Comparison of ENCODE assay signal across 9 cellular contexts in genomic region chr19:58229255-58229639, GRCh38. TPM values are rescaled to one million over a fixed set of nuclear protein-coding genes. Genes with fewer than 3 reads are reported as not detected.
A peak's percentile ranks its signal among the peaks of the same experiment; 100 is the strongest.
DNase-seq lines count a peak whose midpoint lies in the region; ATAC-seq and TF ChIP-seq lines count a peak whose summit lies in the region.
"Had no signal": no experiment of that assay in that cellular context is flagged by ENCODE, and none has a peak within 500 bp of the region (broad histone marks: within the 10 kb centered on the region; RNA-seq: fewer than 3 reads in every experiment).

No MANE protein-coding gene starts in this region.

- in situ Hi-C loops in Caki2 (cut with HindIII; ENCODE audit: low pct_unique_long_range_greater_than_20kb, low sequenced_read_pairs) = loop anchor here (10.0 kb wide), 1 partner anchor 106 kb away; no protein-coding TSS in a partner anchor

- no peak overlapping the region for H3K23ac ChIP-seq in trophoblast cell (ENCODE audit: low read length)

- H3K79me1 ChIP-seq in trophoblast cell (ENCODE audit: low read length) = peaks cover 9% of the 10 kb centered on the region

- peaks cover 33% of the 10 kb centered on the region for H3K36me3 Mint-ChIP-seq in glutamatergic neuron (ENCODE audit: unreplicated experiment)

- peaks cover 9 to 11% of the 10 kb centered on the region in 2 experiments for H3K4me1 ChIP-seq in trophoblast cell (ENCODE audit: control insufficient read depth in 1 of 2, insufficient read depth in 2 of 2, low read length in 2 of 2)

- peak overlapping the region; percentile 81 for H3K4me2 ChIP-seq in trophoblast cell (ENCODE audit: low read length)

- H3K4me3 ChIP-seq in trophoblast cell (ENCODE audit: low read depth, low read length) = peak overlapping the region; percentile 89
- H3K4me3 ChIP-seq: SK-N-MC had no signal

- H2AFZ ChIP-seq in trophoblast cell (ENCODE audit: insufficient read depth, low read length, poor library complexity) = no peak overlapping the region

- no peak overlapping the region for H3K27ac ChIP-seq in trophoblast cell (ENCODE audit: low read depth, low read length)
- H3K27ac ChIP-seq: SK-N-MC had no signal

- peak overlapping the region; percentile 87 for H4K91ac ChIP-seq in trophoblast cell (ENCODE audit: low read depth, low read length)

- no peaks in the 10 kb centered on the region for H3K9me3 ChIP-seq in trophoblast cell (ENCODE audit: insufficient read depth, low read depth, low read length)

- no CpG with 5 or more reads among the region's 13 CpGs for WGBS in trophoblast cell (ENCODE audit: extremely low coverage, insufficient coverage, insufficient read length)

- H3K4me3 Mint-ChIP-seq in glutamatergic neuron (ENCODE audit: unreplicated experiment) = peak overlapping the region; percentile 93

- peaks cover 13% of the 10 kb centered on the region for H3K27me3 Mint-ChIP-seq in glutamatergic neuron (ENCODE audit: unreplicated experiment)

- no peak overlapping the region for H2BK12ac ChIP-seq in trophoblast cell (ENCODE audit: low read length)

- no peak for TF ChIP-seq CTCF in glutamatergic neuron (IDR thresholded peaks at IDR 0.05; ENCODE audit: partially characterized antibody, unreplicated experiment)

- no peak for ATAC-seq in GM18867 (IDR thresholded peaks at IDR 0.05; ENCODE audit: unreplicated experiment)
- no peak for ATAC-seq in GM18511 (IDR thresholded peaks at IDR 0.05; ENCODE audit: unreplicated experiment)

- H3K9me3 Mint-ChIP-seq in glutamatergic neuron (ENCODE audit: unreplicated experiment) = peaks cover 14% of the 10 kb centered on the region

- peak overlapping the region; percentile 99 for H4K8ac ChIP-seq in trophoblast cell (ENCODE audit: low read depth, low read length)

- no peak overlapping the region for H2BK120ac ChIP-seq in trophoblast cell (ENCODE audit: insufficient read depth, low read length, poor library complexity)

- no peak overlapping the region for H2BK5ac ChIP-seq in trophoblast cell (ENCODE audit: low read depth, low read length, poor library complexity)

- no peak overlapping the region for H3K18ac ChIP-seq in trophoblast cell (ENCODE audit: low read length)

- peaks cover 11% of the 10 kb centered on the region for H3K79me2 ChIP-seq in trophoblast cell (ENCODE audit: control insufficient read depth, insufficient read depth, low read length, poor library complexity)

- H3K14ac ChIP-seq in trophoblast cell (ENCODE audit: low read length) = peak overlapping the region; percentile 95

- no peaks in the 10 kb centered on the region for H3K27me3 ChIP-seq in trophoblast cell (ENCODE audit: insufficient read depth, low read length)

- H3K36me3 ChIP-seq in trophoblast cell (ENCODE audit: control insufficient read depth in 1 of 2, insufficient read depth in 2 of 2, low read length in 2 of 2) = peaks cover 27 to 31% of the 10 kb centered on the region in 2 experiments

- H4K12ac ChIP-seq in trophoblast cell (ENCODE audit: low read depth, low read length) = peak overlapping the region; percentile 10

- H3K27ac Mint-ChIP-seq in glutamatergic neuron (ENCODE audit: unreplicated experiment) = peak overlapping the region; percentile 18

- DNase-seq in Caki2 (ENCODE audit: low read depth) = peak; percentile 53
- DNase-seq in HuH-7.5 (ENCODE audit: low spot score) = peak; percentile 34
- peak; percentile 16 for DNase-seq in activated naive CD4-positive, alpha-beta T cell treated with Interleukin-2 at 50 U/mL for 16 hours
- peak; percentile 40 for DNase-seq in glutamatergic neuron
- no peak for DNase-seq in trophoblast cell
- no peak for DNase-seq in cerebellar nuclear complex (lab: John Stamatoyannopoulos, UW)

- peak overlapping the region; percentile 89 for H3K9ac ChIP-seq in trophoblast cell (ENCODE audit: low read length)

- H3K4ac ChIP-seq in trophoblast cell (ENCODE audit: low read depth, low read length) = peak overlapping the region; percentile 7

- H2AK5ac ChIP-seq in trophoblast cell (ENCODE audit: low read length) = peak overlapping the region; percentile 25

- H3K4me1 Mint-ChIP-seq in glutamatergic neuron (ENCODE audit: low read depth, unreplicated experiment) = peaks cover 8% of the 10 kb centered on the region

RNA-seq across cellular contexts. Expression of gene ZNF544, which starts 0.5 kb away (rescaled TPM):
- total RNA-seq in Caki2 (2014; rRNA removed; shearing (Covaris generic); ENCODE audit: low replicate concordance) = 61.6 and 105 TPM in 2 replicates
- 46.1 TPM for total RNA-seq in glutamatergic neuron (ENCODE audit: unreplicated experiment)
- 20.1 and 23.8 TPM in 2 replicates for polyA plus RNA-seq in trophoblast cell (2013)

RNA-seq across cellular contexts. Expression of gene ZNF274, which starts 46.4 kb away (rescaled TPM):
- 27.7 and 34.0 TPM in 2 replicates for total RNA-seq in Caki2 (2014; rRNA removed; shearing (Covaris generic); ENCODE audit: low replicate concordance)
- 42.7 TPM for total RNA-seq in glutamatergic neuron (ENCODE audit: unreplicated experiment)
- 16.9 and 18.6 TPM in 2 replicates for polyA plus RNA-seq in trophoblast cell (2013)

RNA-seq across cellular contexts. Expression of gene ZNF8, which starts 49.5 kb away (rescaled TPM):
- total RNA-seq in Caki2 (2014; rRNA removed; shearing (Covaris generic); ENCODE audit: low replicate concordance) = 3.0 and 4.9 TPM in 2 replicates
- 24.8 TPM for total RNA-seq in glutamatergic neuron (ENCODE audit: unreplicated experiment)
- polyA plus RNA-seq in trophoblast cell (2013) = 4.0 and 4.1 TPM in 2 replicates

Comparison
In these comparisons a context has a peak if more than half of its experiments do, and no peak if none do; other contexts are left out.
1. DNase-seq: peak in Caki2 (single experiment), HuH-7.5 (single experiment), activated naive CD4-positive, alpha-beta T cell treated with Interleukin-2 at 50 U/mL for 16 hours (single experiment) and glutamatergic neuron (single experiment); none in trophoblast cell (0 of 2) and cerebellar nuclear complex (0 of 2).